Comparison of ENCODE assay signal across 34 cellular contexts in genomic region chr15:29563112-29563511, GRCh38.
"Had no signal": no experiment of that assay in that cellular context is flagged by ENCODE, and none has a peak within 500 bp of the region (broad histone marks: within the 10 kb centered on the region; RNA-seq: fewer than 3 reads in every experiment).

No MANE protein-coding gene starts in this region.

- H3K36me3 ChIP-seq: MG63 had no signal

- H3K4me3 ChIP-seq: MG63 had no signal

- H3K9me3 ChIP-seq: MG63 had no signal

- DNase-seq: Karpas-422, Kasumi-1, MG63, MM.1S, MV-4-11, NCI-H1048, NCI-H1092, NCI-H1092 treated with DMSO at 0.1 percent for 48 hours, NCI-H1105, NCI-H1105 treated with DMSO at 0.1 percent for 48 hours, NCI-H1417, NCI-H1417 treated with DMSO at 0.1 percent for 48 hours, NCI-H1436, NCI-H1436 treated with DMSO at 0.1 percent for 48 hours, NCI-H146, NCI-H1694, NCI-H1694 treated with DMSO at 0.1 percent for 48 hours, NCI-H187, NCI-H187 treated with DMSO at 0.1 percent for 48 hours, NCI-H1930, NCI-H2029, NCI-H2029 treated with DMSO at 0.1 percent for 48 hours, NCI-H2081, NCI-H2081 treated with DMSO at 0.1 percent for 48 hours, NCI-H2107, NCI-H2171, NCI-H2171 treated with DMSO at 0.1 percent for 48 hours, NCI-H2227 treated with DMSO at 0.1 percent for 48 hours, NCI-H226, NCI-H345, NCI-H446, NCI-H446 treated with DMSO at 0.1 percent for 48 hours, NCI-H510A, NCI-H510A treated with DMSO at 0.1 percent for 48 hours had no signal
